ENCODE assay signal across 1 cellular context in genomic region chr12:2683283-2684025, GRCh38.
TF ChIP-seq lines count a peak whose summit lies in the region.

No MANE protein-coding gene starts in this region.

TF ChIP-seq in WTC11, 78 proteins besides CTCF, POLR2A, EP300 and RAD21 (continued from another document):
- TF ChIP-seq ZNF219 (CRISPR knock-in tag; IDR thresholded peaks at IDR 0.05; ENCODE audit: borderline replicate concordance): no peak
- TF ChIP-seq MXD4 (CRISPR knock-in tag; IDR thresholded peaks at IDR 0.05; ENCODE audit: borderline replicate concordance): no peak
- no peak for TF ChIP-seq TP53 (CRISPR knock-in tag; IDR thresholded peaks at IDR 0.05)
- TF ChIP-seq KAT7 (CRISPR knock-in tag; IDR thresholded peaks at IDR 0.05; ENCODE audit: borderline replicate concordance): no peak
- no peak for TF ChIP-seq NFYB (CRISPR knock-in tag; conservative IDR thresholded peaks at IDR 0.05; ENCODE audit: low read depth)
